In the genomic region with DNA sequence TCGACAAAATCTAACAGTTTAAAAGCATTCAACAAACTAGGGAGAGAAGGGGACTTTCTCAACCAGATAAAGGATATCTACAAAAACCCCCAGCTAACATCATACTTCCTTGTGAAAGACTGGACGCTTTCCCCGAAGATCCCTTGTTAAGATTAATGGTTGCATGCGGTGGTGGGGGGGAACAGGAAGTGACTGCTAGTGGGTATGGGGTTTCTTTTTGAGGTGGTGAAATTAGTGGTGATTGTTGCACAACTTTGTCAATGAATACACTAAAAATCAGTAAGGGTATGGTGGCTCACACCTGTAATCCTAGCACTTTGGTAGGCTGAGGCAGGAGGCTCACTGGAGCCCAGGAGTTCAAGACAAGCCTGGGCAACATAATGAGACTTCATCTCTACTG, we compare ENCODE assay signal across 9 cellular contexts. TPM values are rescaled to one million over a fixed set of nuclear protein-coding genes. Genes with fewer than 3 reads are reported as not detected.
DNase-seq lines count a peak whose midpoint lies in the region; ATAC-seq and TF ChIP-seq lines count a peak whose summit lies in the region.
"Had no signal": no experiment of that assay in that cellular context is flagged by ENCODE, and none has a peak within 500 bp of the region (broad histone marks: within the 10 kb centered on the region; RNA-seq: fewer than 3 reads in every experiment).

No MANE protein-coding gene starts in this region.

- no peak overlapping the region for H3K27ac ChIP-seq in DOHH2 (ENCODE audit: low read depth, low read length)
- no peak overlapping the region for H3K27ac ChIP-seq in OCI-LY1 (ENCODE audit: low read depth, low read length, poor library complexity, severe bottlenecking)
- H3K27ac ChIP-seq in smooth muscle cell (ENCODE audit: low read depth), result no peak overlapping the region
- no peak overlapping the region for H3K27ac ChIP-seq in vagina

- H3K4me2 ChIP-seq in DOHH2 (ENCODE audit: low read length), result 0 out of 2 replicates have a peak overlapping the region, but pooled peaks have one; percentile 22
- H3K4me2 ChIP-seq in OCI-LY1 (ENCODE audit: low read length), result no peak overlapping the region
- H3K4me2 ChIP-seq in smooth muscle cell, result no peak overlapping the region

- no peaks in the 10 kb centered on the region for H3K36me3 ChIP-seq in DOHH2 (ENCODE audit: control insufficient read depth, low read length)
- H3K36me3 ChIP-seq in OCI-LY1 (ENCODE audit: insufficient read depth, low read length), result no peaks in the 10 kb centered on the region
- no peaks in the 10 kb centered on the region for H3K36me3 ChIP-seq in smooth muscle cell (ENCODE audit: low read depth)
- no peaks in the 10 kb centered on the region for H3K36me3 ChIP-seq in vagina

- H3K4me1 ChIP-seq in DOHH2 (ENCODE audit: control insufficient read depth, low read length), result peaks cover 31% of the 10 kb centered on the region
- peaks cover 14% of the 10 kb centered on the region for H3K4me1 ChIP-seq in OCI-LY1 (ENCODE audit: insufficient read depth, low read length, severe bottlenecking)
- no peaks in the 10 kb centered on the region for H3K4me1 ChIP-seq in smooth muscle cell (ENCODE audit: low read depth)
- H3K4me1 ChIP-seq in vagina, result no peaks in the 10 kb centered on the region

- peaks cover 18% of the 10 kb centered on the region for H3K4me1 Mint-ChIP-seq in activated naive CD4-positive, alpha-beta T cell treated with anti-CD3 and anti-CD28 coated beads, Interleukin-2, amount 10 ng/mL, durations not matched to agents 7 days and 5 days

- no peak overlapping the region for H3K9ac ChIP-seq in OCI-LY1 (ENCODE audit: low read length)
- H3K9ac ChIP-seq in smooth muscle cell (ENCODE audit: low read depth), result no peak overlapping the region

- H3K4me3 Mint-ChIP-seq in activated naive CD4-positive, alpha-beta T cell treated with anti-CD3 and anti-CD28 coated beads, Interleukin-2, amount 10 ng/mL, durations not matched to agents 7 days and 5 days, result no peak overlapping the region

- peak overlapping the region; percentile 15 for H3K27ac Mint-ChIP-seq in activated naive CD4-positive, alpha-beta T cell treated with anti-CD3 and anti-CD28 coated beads, Interleukin-2, amount 10 ng/mL, durations not matched to agents 7 days and 5 days

- ATAC-seq in GM19463 (IDR thresholded peaks at IDR 0.05; ENCODE audit: unreplicated experiment), result no peak

- H3K4me3 ChIP-seq in DOHH2 (ENCODE audit: low read length), result no peak overlapping the region
- no peak overlapping the region for H3K4me3 ChIP-seq in OCI-LY1 (ENCODE audit: low read depth, low read length, poor library complexity, severe bottlenecking)
- H3K4me3 ChIP-seq in smooth muscle cell, result no peak overlapping the region
- H3K4me3 ChIP-seq in vagina, result no peak overlapping the region

- H3K9me3 ChIP-seq in DOHH2 (ENCODE audit: control insufficient read depth, insufficient read depth, low read length) (no peaks in the 10 kb centered on the region), OCI-LY1 (ENCODE audit: low read length) (no peaks in the 10 kb centered on the region), smooth muscle cell (replicated peaks; ENCODE audit: low read depth) (no peaks in the 10 kb centered on the region), vagina (no peaks in the 10 kb centered on the region)

- DNase-seq in activated naive CD4-positive, alpha-beta T cell treated with anti-CD3 and anti-CD28 coated beads, Interleukin-2, amount 10 ng/mL, durations not matched to agents 7 days and 5 days, result peak; percentile 42
- DNase-seq in smooth muscle cell (lab: John Stamatoyannopoulos, UW; ENCODE audit: unreplicated experiment) (no peak), NCI-H146 treated with DMSO at 0.1 percent for 48 hours (lab: John Stamatoyannopoulos, UW; ENCODE audit: unreplicated experiment) (no peak), DMS 273 (lab: John Stamatoyannopoulos, UW; ENCODE audit: unreplicated experiment) (no peak), vagina (ENCODE audit: extremely low spot score in 2 of 2) (no peak)
- DNase-seq: NCI-H69 had no signal

- CTCF ChIA-PET in activated naive CD4-positive, alpha-beta T cell treated with anti-CD3 and anti-CD28 coated beads, Interleukin-2, amount 10 ng/mL, durations not matched to agents 7 days and 5 days (lab: Charles Lee), result no interaction called here

- H3K9me2 ChIP-seq in DOHH2 (replicated peaks; ENCODE audit: control insufficient read depth, low read length) (no peaks in the 10 kb centered on the region), OCI-LY1 (ENCODE audit: low read depth, low read length) (no peaks in the 10 kb centered on the region)

- 49% methylated on average over 4 of the region's 4 CpGs for WGBS in smooth muscle cell (ENCODE audit: low lambda C conversion rate)

- no peaks in the 10 kb centered on the region for H3K9me3 Mint-ChIP-seq in activated naive CD4-positive, alpha-beta T cell treated with anti-CD3 and anti-CD28 coated beads, Interleukin-2, amount 10 ng/mL, durations not matched to agents 7 days and 5 days

- TF ChIP-seq POLR2A in vagina (IDR thresholded peaks at IDR 0.05), result no peak

- TF ChIP-seq CTCF in DOHH2 (IDR thresholded peaks at IDR 0.05; ENCODE audit: low read depth, low read length, poor library complexity, severe bottlenecking) (no peak), OCI-LY1 (IDR thresholded peaks at IDR 0.05; ENCODE audit: low read length) (no peak), smooth muscle cell (IDR thresholded peaks at IDR 0.05; ENCODE audit: borderline replicate concordance, insufficient read depth, poor library complexity, severe bottlenecking) (no peak), vagina (IDR thresholded peaks at IDR 0.05) (no peak)

- H3K27me3 Mint-ChIP-seq in activated naive CD4-positive, alpha-beta T cell treated with anti-CD3 and anti-CD28 coated beads, Interleukin-2, amount 10 ng/mL, durations not matched to agents 7 days and 5 days, result peaks cover 48% of the 10 kb centered on the region

- intact Hi-C loops in vagina (cut with DNase I), result no loop called here

- H3K36me3 Mint-ChIP-seq in activated naive CD4-positive, alpha-beta T cell treated with anti-CD3 and anti-CD28 coated beads, Interleukin-2, amount 10 ng/mL, durations not matched to agents 7 days and 5 days, result no peaks in the 10 kb centered on the region

- no peaks in the 10 kb centered on the region for H4K20me1 ChIP-seq in DOHH2 (ENCODE audit: control insufficient read depth, insufficient read depth, low read depth, low read length)
- no peaks in the 10 kb centered on the region for H4K20me1 ChIP-seq in OCI-LY1 (ENCODE audit: insufficient read depth, low read length)
- H4K20me1 ChIP-seq in smooth muscle cell (ENCODE audit: low read depth), result no peaks in the 10 kb centered on the region

- H3K79me2 ChIP-seq in DOHH2 (ENCODE audit: control insufficient read depth, low read length), result no peaks in the 10 kb centered on the region
- no peaks in the 10 kb centered on the region for H3K79me2 ChIP-seq in OCI-LY1 (ENCODE audit: insufficient read depth, low read length)
- H3K79me2 ChIP-seq in smooth muscle cell (ENCODE audit: low read depth), result no peaks in the 10 kb centered on the region

- H3K27me3 ChIP-seq in DOHH2 (ENCODE audit: control insufficient read depth, low read length) (no peaks in the 10 kb centered on the region), OCI-LY1 (ENCODE audit: insufficient read depth, low read length) (no peaks in the 10 kb centered on the region), smooth muscle cell (ENCODE audit: low read depth) (no peaks in the 10 kb centered on the region), vagina (no peaks in the 10 kb centered on the region)

- H3F3A ChIP-seq in DOHH2 (ENCODE audit: control insufficient read depth, insufficient read depth), result no peaks in the 10 kb centered on the region
- no peaks in the 10 kb centered on the region for H3F3A ChIP-seq in OCI-LY1 (ENCODE audit: insufficient read depth, low read length)
- H3F3A ChIP-seq in smooth muscle cell (ENCODE audit: low read depth), result no peaks in the 10 kb centered on the region

- H2AFZ ChIP-seq in OCI-LY1 (ENCODE audit: low read length), result peak overlapping the region; percentile 40
- peak overlapping the region; percentile 21 for H2AFZ ChIP-seq in smooth muscle cell (ENCODE audit: low read depth)

RNA-seq across cellular contexts. Expression of gene EYA3, which starts 26.9 kb away (rescaled TPM):
- total RNA-seq in smooth muscle cell (16.6 and 17.1 TPM in 2 replicates), vagina (16.0 TPM)
- polyA plus RNA-seq in smooth muscle cell, result 3.8 and 4.8 TPM in 2 replicates
